14 cellular contexts compared by ENCODE assay signal in the genomic region with DNA sequence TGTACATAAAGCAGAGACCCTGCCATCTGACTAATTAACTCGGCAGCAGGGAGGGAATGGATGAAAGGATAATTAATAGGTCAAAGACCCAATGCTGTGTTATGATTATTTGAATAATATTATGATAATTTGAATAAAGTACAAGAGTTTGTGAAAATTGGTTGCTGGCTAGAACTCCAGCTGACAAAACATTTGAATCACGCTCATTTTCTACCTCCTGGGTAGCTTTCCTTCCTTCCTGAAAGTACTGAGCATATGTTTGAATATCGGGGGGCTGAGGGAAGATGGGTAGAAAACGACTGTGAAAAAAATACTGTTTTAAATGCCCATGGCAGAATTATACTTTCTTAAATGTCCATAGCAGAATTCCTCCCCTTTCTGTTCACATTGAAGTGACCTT.
"Had no signal": no experiment of that assay in that cellular context is flagged by ENCODE, and none has a peak within 500 bp of the region (broad histone marks: within the 10 kb centered on the region; RNA-seq: fewer than 3 reads in every experiment).

No MANE protein-coding gene starts in this region.

- H3K4me1 Mint-ChIP-seq: activated CD4-positive, alpha-beta T cell treated with anti-CD3 and anti-CD28 coated beads, Interleukin-2, amount 10 ng/mL, durations not matched to agents 24 days and 14 days; T-cell had no signal

- H3K36me3 Mint-ChIP-seq: T-cell had no signal

- ATAC-seq: activated CD8-positive, alpha-beta T cell treated with anti-CD3 and anti-CD28 coated beads, Interleukin-2, amount 10 ng/mL, durations not matched to agents 7 days and 5 days; activated T-cell treated with anti-CD3 and anti-CD28 coated beads, Interleukin-2, amount 50 U/mL, for 4 hours; T-cell had no signal

- H3K27me3 Mint-ChIP-seq: T-cell had no signal

- H3K9me3 Mint-ChIP-seq: activated T-cell treated with anti-CD3 and anti-CD28 coated beads, Interleukin-2, amount 50 U/mL, for 4 hours; T-cell had no signal

- H3K27me3 ChIP-seq: neutrophil, thyroid gland had no signal

- DNase-seq: activated CD4-positive, alpha-beta T cell treated with anti-CD3 and anti-CD28 coated beads, Interleukin-2, amount 10 ng/mL, durations not matched to agents 24 days and 14 days; activated CD4-positive, CD25-positive, alpha-beta regulatory T cell; activated CD8-positive, alpha-beta T cell treated with anti-CD3 and anti-CD28 coated beads, Interleukin-2, amount 10 ng/mL, durations not matched to agents 7 days and 5 days; activated naive CD4-positive, alpha-beta T cell treated with anti-CD3 and anti-CD28 coated beads, Interleukin-2, amount 50 U/mL, for 16 hours; activated T-cell treated with anti-CD3 and anti-CD28 coated beads, Interleukin-2, amount 50 U/mL, for 4 hours; aorta; hippocampal formation; lower lobe of right lung; midbrain; stimulated activated CD4-positive, alpha-beta T cell treated with anti-CD3 and anti-CD28 coated beads, Interleukin-2, amount 100 ng/mL, for 24 hours; stimulated activated naive CD4-positive, alpha-beta T cell treated with Interleukin-2 at 50 U/mL for 16 hours; T-cell; thyroid gland had no signal

- H3K27ac Mint-ChIP-seq: activated CD4-positive, alpha-beta T cell treated with anti-CD3 and anti-CD28 coated beads, Interleukin-2, amount 10 ng/mL, durations not matched to agents 24 days and 14 days; activated CD8-positive, alpha-beta T cell treated with anti-CD3 and anti-CD28 coated beads, Interleukin-2, amount 10 ng/mL, durations not matched to agents 7 days and 5 days; T-cell had no signal

- H3K9me3 ChIP-seq: lower lobe of right lung, neutrophil, thyroid gland had no signal

- H3K4me3 Mint-ChIP-seq: activated CD4-positive, alpha-beta T cell treated with anti-CD3 and anti-CD28 coated beads, Interleukin-2, amount 10 ng/mL, durations not matched to agents 24 days and 14 days; activated CD8-positive, alpha-beta T cell treated with anti-CD3 and anti-CD28 coated beads, Interleukin-2, amount 10 ng/mL, durations not matched to agents 7 days and 5 days; activated T-cell treated with anti-CD3 and anti-CD28 coated beads, Interleukin-2, amount 50 U/mL, for 4 hours; T-cell had no signal

- H3K4me3 ChIP-seq: lower lobe of right lung, thyroid gland had no signal

- H3K4me1 ChIP-seq: lower lobe of right lung, thyroid gland had no signal

- H3K36me3 ChIP-seq: lower lobe of right lung, neutrophil, thyroid gland had no signal
